ENCODE assay signal across 3 cellular contexts in genomic region chr6:26332843-26333242, GRCh38.
TF ChIP-seq lines count a peak whose summit lies in the region.

No MANE protein-coding gene starts in this region.

TF ChIP-seq in SK-N-SH, 30 proteins besides CTCF, POLR2A, EP300 and RAD21 (continued from another document and continues in another):
- no peak for TF ChIP-seq ZBTB33 (IDR thresholded peaks at IDR 0.05; ENCODE audit: borderline replicate concordance, low read depth)
- TF ChIP-seq MEF2A (IDR thresholded peaks at IDR 0.05; ENCODE audit: borderline replicate concordance, low read depth): no peak
- TF ChIP-seq TEAD4 (IDR thresholded peaks at IDR 0.05; ENCODE audit: borderline replicate concordance, insufficient read depth): no peak
- no peak for TF ChIP-seq SMC3 (IDR thresholded peaks at IDR 0.05; ENCODE audit: low read depth, low read length)
- no peak for TF ChIP-seq RXRA (IDR thresholded peaks at IDR 0.05; ENCODE audit: borderline replicate concordance, low read depth)
- no peak for TF ChIP-seq PBX3 (IDR thresholded peaks at IDR 0.05)
- no peak for TF ChIP-seq RFX5 (IDR thresholded peaks at IDR 0.05; ENCODE audit: low read length)
- TF ChIP-seq MAX (IDR thresholded peaks at IDR 0.05; ENCODE audit: low read depth): no peak
- no peak for TF ChIP-seq USF2 (IDR thresholded peaks at IDR 0.05; ENCODE audit: borderline replicate concordance, low read depth, low read length)
- no peak for TF ChIP-seq EZH2phosphoT487 (IDR thresholded peaks at IDR 0.05; ENCODE audit: borderline replicate concordance, low read depth)
- TF ChIP-seq FOSL2 (IDR thresholded peaks at IDR 0.05; ENCODE audit: borderline replicate concordance, low read depth): no peak
- no peak for TF ChIP-seq NRF1 (IDR thresholded peaks at IDR 0.05; ENCODE audit: low read depth, low read length)

TF ChIP-seq in SK-N-SH treated with all-trans-retinoic acid at 6 μM for 48 hours, 23 proteins besides CTCF, POLR2A, EP300 and RAD21 (continued from another document):
- TF ChIP-seq TSHZ2 (CRISPR knock-in tag; IDR thresholded peaks at IDR 0.05) (no peak), PPARA (CRISPR knock-in tag; IDR thresholded peaks at IDR 0.05; ENCODE audit: borderline replicate concordance) (no peak), CSRNP3 (CRISPR knock-in tag; IDR thresholded peaks at IDR 0.05) (no peak), GLIS3 (CRISPR knock-in tag; IDR thresholded peaks at IDR 0.05) (no peak), ZFP3 (CRISPR knock-in tag; IDR thresholded peaks at IDR 0.05) (no peak), ZNF8 (CRISPR knock-in tag; IDR thresholded peaks at IDR 0.05) (no peak), OSR1 (CRISPR knock-in tag; IDR thresholded peaks at IDR 0.05) (no peak), ZNF70 (CRISPR knock-in tag; IDR thresholded peaks at IDR 0.05) (no peak), ESRRG (CRISPR knock-in tag; IDR thresholded peaks at IDR 0.05) (no peak), SNAI2 (CRISPR knock-in tag; IDR thresholded peaks at IDR 0.05) (no peak), ZNF565 (CRISPR knock-in tag; conservative IDR thresholded peaks at IDR 0.05; ENCODE audit: low read depth) (no peak), RARB (CRISPR knock-in tag; IDR thresholded peaks at IDR 0.05) (no peak), TOX (CRISPR knock-in tag; IDR thresholded peaks at IDR 0.05; ENCODE audit: borderline replicate concordance) (no peak), BACH2 (CRISPR knock-in tag; IDR thresholded peaks at IDR 0.05; ENCODE audit: borderline replicate concordance) (no peak), ISL1 (CRISPR knock-in tag; IDR thresholded peaks at IDR 0.05) (no peak), ARNTL (CRISPR knock-in tag; IDR thresholded peaks at IDR 0.05; ENCODE audit: borderline replicate concordance, low read depth) (no peak)

TF ChIP-seq in GM23338, 12 proteins besides CTCF, POLR2A, EP300 and RAD21 (continued from another document):
- TF ChIP-seq ZNF114 (CRISPR knock-in tag; IDR thresholded peaks at IDR 0.05) (no peak), POLR2AphosphoS5 (IDR thresholded peaks at IDR 0.05; ENCODE audit: low read depth) (no peak), STAT1 (IDR thresholded peaks at IDR 0.05; ENCODE audit: unreplicated experiment) (no peak)
